Comparison of ENCODE assay signal across 12 cellular contexts in the genomic region with DNA sequence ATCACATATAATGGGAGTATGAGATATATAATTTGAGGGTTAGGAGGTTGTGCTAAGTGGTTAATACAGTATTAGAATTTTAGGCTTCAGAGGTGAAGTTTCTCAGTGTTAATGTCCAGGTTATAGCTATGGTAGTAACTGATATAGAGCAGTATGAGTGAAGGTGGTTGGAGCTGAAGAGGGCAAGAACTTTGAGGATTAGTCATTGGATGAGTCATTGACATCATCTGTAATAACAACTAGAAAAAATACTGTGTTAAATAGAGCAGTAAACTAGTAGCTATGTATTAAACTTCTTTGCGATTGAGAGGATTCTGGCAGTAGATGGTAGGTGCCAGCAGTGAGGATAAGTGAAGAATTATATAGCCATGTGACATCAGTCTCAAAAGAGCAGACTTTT. TPM values are rescaled to one million over a fixed set of nuclear protein-coding genes. Genes with fewer than 3 reads are reported as not detected.
DNase-seq lines count a peak whose midpoint lies in the region; ATAC-seq and TF ChIP-seq lines count a peak whose summit lies in the region.
"Had no signal": no experiment of that assay in that cellular context is flagged by ENCODE, and none has a peak within 500 bp of the region (broad histone marks: within the 10 kb centered on the region; RNA-seq: fewer than 3 reads in every experiment).

No MANE protein-coding gene starts in this region.

- no peak overlapping the region for H3K4me3 Mint-ChIP-seq in activated B cell treated with CpG ODN at 0.5 μM for 24 hours

- CTCF ChIA-PET in activated B cell treated with CpG ODN at 0.5 μM for 24 hours (lab: Charles Lee), result interaction anchor here (0.7 to 1.8 kb wide), 2 partner anchors 9 to 122 kb away, joined by 3 to 4 read pairs; no protein-coding TSS in a partner anchor

- ATAC-seq in activated naive CD4-positive, alpha-beta T cell treated with anti-CD3 and anti-CD28 coated beads, Interleukin-2, amount 50 U/mL, for 72 hours, result peak; percentile 83 to 96
- ATAC-seq in activated B cell treated with CpG ODN at 0.5 μM for 24 hours (ENCODE audit: low read depth) (peak; percentile 64), gastroesophageal sphincter (peak; percentile 66), HG03432 (IDR thresholded peaks at IDR 0.05; ENCODE audit: unreplicated experiment) (no peak)
- ATAC-seq: body of pancreas, lower lobe of right lung had no signal

- H3K27ac Mint-ChIP-seq in activated naive CD4-positive, alpha-beta T cell treated with anti-CD3 and anti-CD28 coated beads, Interleukin-2, amount 50 U/mL, for 72 hours, result peak overlapping the region; percentile 9 to 89
- H3K27ac Mint-ChIP-seq in activated B cell treated with CpG ODN at 0.5 μM for 24 hours, result no peak overlapping the region

- intact Hi-C loops in activated B cell treated with CpG ODN at 0.5 μM for 24 hours (cut with micrococcal nuclease), result no loop called here

- peaks cover 7% of the 10 kb centered on the region for H3K4me1 Mint-ChIP-seq in activated B cell treated with CpG ODN at 0.5 μM for 24 hours

- no peak for TF ChIP-seq POLR2A in gastroesophageal sphincter (IDR thresholded peaks at IDR 0.05)

- H3K4me3 ChIP-seq in gastroesophageal sphincter, result no peak overlapping the region
- H3K4me3 ChIP-seq: body of pancreas, lower lobe of right lung had no signal

- whole genome bisulfite sequencing in gastroesophageal sphincter (ENCODE audit: low coverage in 1 of 2), 2 donors, result 50 to 55% methylated on average over 1 of the region's 1 CpG

- peaks cover 10 to 42% of the 10 kb centered on the region in 2 donors for H3K36me3 Mint-ChIP-seq in activated naive CD4-positive, alpha-beta T cell treated with anti-CD3 and anti-CD28 coated beads, Interleukin-2, amount 50 U/mL, for 72 hours
- peaks cover 70% of the 10 kb centered on the region for H3K36me3 Mint-ChIP-seq in activated B cell treated with CpG ODN at 0.5 μM for 24 hours (ENCODE audit: low read depth)

- no peak for DNase-seq in activated naive CD4-positive, alpha-beta T cell treated with anti-CD3 and anti-CD28 coated beads, Interleukin-2, amount 50 U/mL, for 72 hours (ENCODE audit: low spot score in 2 of 2)
- no peak for DNase-seq in activated naive CD4-positive, alpha-beta T cell (lab: John Stamatoyannopoulos, UW)
- DNase-seq in activated B cell treated with CpG ODN at 0.5 μM for 24 hours (no peak), stromal cell of bone marrow (ENCODE audit: low read depth) (peak; percentile 70), NCI-H510A treated with DMSO at 0.1 percent for 48 hours (lab: John Stamatoyannopoulos, UW) (no peak), pons (ENCODE audit: low spot score) (no peak)
- DNase-seq: body of pancreas, COR-L47, lower lobe of right lung, T-helper 1 cell had no signal

- H3K36me3 ChIP-seq in gastroesophageal sphincter, result peaks cover 0 to 80% of the 10 kb centered on the region in 2 donors

- no peaks in the 10 kb centered on the region for H3K27me3 ChIP-seq in gastroesophageal sphincter
- H3K27me3 ChIP-seq: body of pancreas had no signal

- H3K4me1 ChIP-seq in gastroesophageal sphincter, result peaks cover 0 to 8% (median 0%) of the 10 kb centered on the region in 3 donors
- H3K4me1 ChIP-seq: body of pancreas, lower lobe of right lung had no signal

- no peak for TF ChIP-seq EP300 in gastroesophageal sphincter (IDR thresholded peaks at IDR 0.05)

- H3K9me3 ChIP-seq in gastroesophageal sphincter, result no peaks in the 10 kb centered on the region
- H3K9me3 ChIP-seq: body of pancreas, lower lobe of right lung had no signal

- H3K27ac ChIP-seq in gastroesophageal sphincter, result no peak overlapping the region
- H3K27ac ChIP-seq: body of pancreas, lower lobe of right lung had no signal

- TF ChIP-seq CTCF in activated B cell treated with CpG ODN at 0.5 μM for 24 hours (IDR thresholded peaks at IDR 0.05) (no peak), gastroesophageal sphincter (IDR thresholded peaks at IDR 0.05) (no peak)

- POLR2A ChIA-PET in activated B cell treated with CpG ODN at 0.5 μM for 24 hours (lab: Charles Lee), result interaction anchor here (0.5 to 0.7 kb wide), 2 partner anchors 47 to 201 kb away, joined by 3 to 7 read pairs; a partner anchor contains a TSS

- peaks cover 0 to 5% of the 10 kb centered on the region in 2 donors for H3K9me3 Mint-ChIP-seq in activated naive CD4-positive, alpha-beta T cell treated with anti-CD3 and anti-CD28 coated beads, Interleukin-2, amount 50 U/mL, for 72 hours
- no peaks in the 10 kb centered on the region for H3K9me3 Mint-ChIP-seq in activated B cell treated with CpG ODN at 0.5 μM for 24 hours

- H3K27me3 Mint-ChIP-seq in activated B cell treated with CpG ODN at 0.5 μM for 24 hours, result no peaks in the 10 kb centered on the region

RNA-seq across cellular contexts. Expression of a gene that starts 47.5 kb away (rescaled TPM):
- total RNA-seq in activated naive CD4-positive, alpha-beta T cell treated with anti-CD3 and anti-CD28 coated beads, Interleukin-2, amount 50 U/mL, for 72 hours, result 10 to 100 TPM; 74.8 to 78.0 TPM
- total RNA-seq in activated B cell treated with CpG ODN at 0.5 μM for 24 hours (78.9 and 88.4 TPM in 2 replicates), gastroesophageal sphincter (10 to 100 TPM; 57.0 to 60.6 (median 57.0) TPM)
